Comparison of ENCODE assay signal across 17 cellular contexts in genomic region chr5:168721354-168721753, GRCh38.
DNase-seq lines count a peak whose midpoint lies in the region; ATAC-seq and TF ChIP-seq lines count a peak whose summit lies in the region.
"Had no signal": no experiment of that assay in that cellular context is flagged by ENCODE, and none has a peak within 500 bp of the region (broad histone marks: within the 10 kb centered on the region; RNA-seq: fewer than 3 reads in every experiment).

No MANE protein-coding gene starts in this region.

- H3K4me1 ChIP-seq in HEK293 (ENCODE audit: control insufficient read depth, insufficient read depth, low read length) (no peaks in the 10 kb centered on the region), ascending aorta (no peaks in the 10 kb centered on the region), body of pancreas (no peaks in the 10 kb centered on the region), gastrocnemius medialis (no peaks in the 10 kb centered on the region)
- H3K4me1 ChIP-seq: BLaER1, Caco-2 had no signal

- TF ChIP-seq CTCF in AG04450 (IDR thresholded peaks at IDR 0.05; ENCODE audit: low read depth, low read length), result no peak
- TF ChIP-seq CTCF in HEK293 (tag by site-specific recombination; IDR thresholded peaks at IDR 0.05), result no peak
- no peak for TF ChIP-seq CTCF in ascending aorta (IDR thresholded peaks at IDR 0.05)
- TF ChIP-seq CTCF in body of pancreas (IDR thresholded peaks at IDR 0.05), result no peak
- no peak for TF ChIP-seq CTCF in gastrocnemius medialis (IDR thresholded peaks at IDR 0.05 in 4 of 5, conservative IDR thresholded peaks at IDR 0.05 in 1 of 5)

- DNase-seq in AG04450 (ENCODE audit: low read depth, low spot score) (no peak), ecto neural progenitor cell (ENCODE audit: low spot score) (peak; percentile 29), ascending aorta (ENCODE audit: low spot score in 2 of 2) (no peak), body of pancreas (no peak), gastrocnemius medialis (no peak)
- DNase-seq: Caco-2; CD4-positive, CD25-positive, alpha-beta regulatory T cell; CD8-positive, alpha-beta T cell; DMS153; DND-41; GM23248; H9; HFFc6 had no signal

- in situ Hi-C loops in gastrocnemius medialis (cut with MboI; ENCODE audit: low sequenced_read_pairs in 4 of 4), result no loop called here

- CTCF ChIA-PET in AG04450 (lab: Charles Lee), result no interaction called here
- CTCF ChIA-PET in HEK293 (lab: Yijun Ruan, JAX), result interaction anchor here (0.7 to 0.9 kb wide), 2 partner anchors 27 to 41 kb away, joined by 3 read pairs; no protein-coding TSS in a partner anchor

- WGBS in body of pancreas, 2 donors, result 73 to 84% methylated on average over 3 of the region's 3 CpGs

- H3K27ac ChIP-seq in AG04450 (ENCODE audit: low read depth, low read length) (peak overlapping the region; percentile 11), HEK293 (ENCODE audit: extremely low read depth, low read depth, low read length) (no peak overlapping the region), ascending aorta (no peak overlapping the region), body of pancreas (no peak overlapping the region), gastrocnemius medialis (no peak overlapping the region)
- H3K27ac ChIP-seq: BLaER1, C4-2B, GM23248 had no signal

- H3K36me3 ChIP-seq in HEK293 (ENCODE audit: control insufficient read depth in 2 of 2, insufficient read depth in 1 of 2, low read length in 2 of 2), result no peaks in the 10 kb centered on the region
- peaks cover 7 to 10% of the 10 kb centered on the region in 2 donors for H3K36me3 ChIP-seq in ascending aorta
- no peaks in the 10 kb centered on the region for H3K36me3 ChIP-seq in body of pancreas (replicated peaks in 1 of 2; ENCODE audit: insufficient read depth in 1 of 2, low read depth in 2 of 2)
- no peaks in the 10 kb centered on the region for H3K36me3 ChIP-seq in gastrocnemius medialis
- H3K36me3 ChIP-seq: BLaER1 had no signal

- intact Hi-C loops in ascending aorta (cut with DNase I), result no loop called here
- intact Hi-C loops in body of pancreas (cut with DNase I), result no loop called here
- intact Hi-C loops in gastrocnemius medialis (cut with DNase I; ENCODE audit: low total_unique reads), result no loop called here

- H3K27me3 ChIP-seq in AG04450 (ENCODE audit: control insufficient read depth, insufficient read depth, low read length), result peaks cover 2% of the 10 kb centered on the region
- H3K27me3 ChIP-seq in ascending aorta, result no peaks in the 10 kb centered on the region
- no peaks in the 10 kb centered on the region for H3K27me3 ChIP-seq in body of pancreas
- no peaks in the 10 kb centered on the region for H3K27me3 ChIP-seq in gastrocnemius medialis
- H3K27me3 ChIP-seq: BLaER1 had no signal

- H3K4me3 ChIP-seq in AG04450 (ENCODE audit: low read depth, low read length) (no peak overlapping the region), HEK293 (ENCODE audit: low read depth, low read length) (no peak overlapping the region), ascending aorta (no peak overlapping the region), body of pancreas (no peak overlapping the region), gastrocnemius medialis (no peak overlapping the region)
- H3K4me3 ChIP-seq: BLaER1, GM23248 had no signal

- H3K9me3 ChIP-seq in AG04450 (ENCODE audit: control insufficient read depth, insufficient read depth, low read length) (no peaks in the 10 kb centered on the region), HEK293 (ENCODE audit: control insufficient read depth, insufficient read depth, low read depth, low read length) (no peaks in the 10 kb centered on the region), ascending aorta (no peaks in the 10 kb centered on the region), body of pancreas (no peaks in the 10 kb centered on the region), gastrocnemius medialis (no peaks in the 10 kb centered on the region)
- H3K9me3 ChIP-seq: BLaER1, Caco-2 had no signal

- no peak for TF ChIP-seq POLR2A in body of pancreas (IDR thresholded peaks at IDR 0.05)
- no peak for TF ChIP-seq POLR2A in gastrocnemius medialis (IDR thresholded peaks at IDR 0.05)

- POLR2A ChIA-PET in AG04450 (lab: Yijun Ruan, JAX), result no interaction called here
- POLR2A ChIA-PET in HEK293 (lab: Yijun Ruan, JAX), result no interaction called here

- ATAC-seq in body of pancreas (no peak), gastrocnemius medialis (no peak)
- ATAC-seq: CD8-positive, alpha-beta T cell; HCT116 had no signal

TF ChIP-seq in HEK293, 187 proteins besides CTCF, POLR2A, EP300 and RAD21:
- no peak for TF ChIP-seq SCRT2 (tag by site-specific recombination; IDR thresholded peaks at IDR 0.05)
- peak; percentile 49; the same call in 1 of the 2 replicates for TF ChIP-seq ZNF664 (tag by site-specific recombination; IDR thresholded peaks at IDR 0.05)
- no peak for TF ChIP-seq OVOL3 (tag by site-specific recombination; IDR thresholded peaks at IDR 0.05)
